25 cellular contexts compared by ENCODE assay signal in genomic region chr6:73691512-73691911, GRCh38. TPM values are rescaled to one million over a fixed set of nuclear protein-coding genes. Genes with fewer than 3 reads are reported as not detected.
DNase-seq lines count a peak whose midpoint lies in the region; ATAC-seq, FAIRE-seq and TF ChIP-seq lines count a peak whose summit lies in the region.
"Had no signal": no experiment of that assay in that cellular context is flagged by ENCODE, and none has a peak within 500 bp of the region (broad histone marks: within the 10 kb centered on the region; RNA-seq: fewer than 3 reads in every experiment).

No MANE protein-coding gene starts in this region.

- ATAC-seq in GM21619 (IDR thresholded peaks at IDR 0.05; ENCODE audit: unreplicated experiment) = no peak
- ATAC-seq: esophagus mucosa had no signal

- H3K4me3 Mint-ChIP-seq in CD4-positive, alpha-beta memory T cell = no peak overlapping the region
- H3K4me3 Mint-ChIP-seq: activated naive CD4-positive, alpha-beta T cell treated with anti-CD3 and anti-CD28 coated beads, Interleukin-2, amount 50 U/mL, for 24 hours; memory B cell had no signal

- H3K4me1 ChIP-seq in smooth muscle cell (ENCODE audit: low read depth) = peaks cover 5% of the 10 kb centered on the region
- peaks cover 13% of the 10 kb centered on the region for H3K4me1 ChIP-seq in CD4-positive, alpha-beta memory T cell (ENCODE audit: insufficient read depth, low read length)
- H3K4me1 ChIP-seq in small intestine (ENCODE audit: control insufficient read depth in 2 of 2, insufficient read depth in 1 of 2, low read depth in 1 of 2, low read length in 1 of 2) = no peaks in the 10 kb centered on the region

- no peak for FAIRE-seq in small intestine (lab: Jason Lieb, UNC)
- FAIRE-seq: frontal cortex, GM12892, kidney, RCC 7860 had no signal

- peaks cover 12% of the 10 kb centered on the region for H3F3A ChIP-seq in smooth muscle cell (ENCODE audit: low read depth)

- H3K4me3 ChIP-seq in smooth muscle cell (no peak overlapping the region), small intestine (ENCODE audit: low read depth in 1 of 2, low read length in 2 of 2) (no peak overlapping the region)
- no peak overlapping the region for H3K4me3 ChIP-seq in CD4-positive, alpha-beta memory T cell (ENCODE audit: low read length in 2 of 2)
- H3K4me3 ChIP-seq: ascending aorta, spleen, transverse colon had no signal

- no peak overlapping the region for H3K4me2 ChIP-seq in smooth muscle cell

- H2AFZ ChIP-seq in smooth muscle cell (ENCODE audit: low read depth) = no peak overlapping the region

- POLR2A ChIA-PET in CD4-positive, alpha-beta memory T cell (lab: Charles Lee; ENCODE audit: partially characterized antibody) = no interaction called here

- H3K4me1 Mint-ChIP-seq in CD4-positive, alpha-beta memory T cell = peaks cover 5 to 13% (median 10%) of the 10 kb centered on the region in 4 donors

- no peaks in the 10 kb centered on the region for H4K20me1 ChIP-seq in smooth muscle cell (ENCODE audit: low read depth)

- H3K9me3 Mint-ChIP-seq in CD4-positive, alpha-beta memory T cell = peaks cover 0 to 2% (median 0%) of the 10 kb centered on the region in 8 donors
- H3K9me3 Mint-ChIP-seq: memory B cell had no signal

- H3K36me3 Mint-ChIP-seq in CD4-positive, alpha-beta memory T cell = peaks cover 0 to 1% of the 10 kb centered on the region in 2 donors
- H3K36me3 Mint-ChIP-seq: activated naive CD4-positive, alpha-beta T cell treated with anti-CD3 and anti-CD28 coated beads, Interleukin-2, amount 50 U/mL, for 24 hours; memory B cell had no signal

- H3K27ac Mint-ChIP-seq in CD4-positive, alpha-beta memory T cell = no peak overlapping the region
- H3K27ac Mint-ChIP-seq: activated naive CD4-positive, alpha-beta T cell treated with anti-CD3 and anti-CD28 coated beads, Interleukin-2, amount 50 U/mL, for 24 hours; memory B cell had no signal

- H3K27me3 Mint-ChIP-seq in CD4-positive, alpha-beta memory T cell = peaks cover 16 to 35% of the 10 kb centered on the region in 2 donors

- H3K27me3 ChIP-seq in smooth muscle cell (ENCODE audit: low read depth) = no peaks in the 10 kb centered on the region
- H3K27me3 ChIP-seq in CD4-positive, alpha-beta memory T cell (ENCODE audit: insufficient read depth, low read length) = no peaks in the 10 kb centered on the region
- H3K27me3 ChIP-seq in small intestine (ENCODE audit: control insufficient read depth in 2 of 2, insufficient read depth in 2 of 2, low read length in 2 of 2) = peaks cover 0 to 3% of the 10 kb centered on the region in 2 donors
- H3K27me3 ChIP-seq: ascending aorta had no signal

- DNase-seq in Daoy (ENCODE audit: low read depth) (peak; percentile 45), EL (peak; percentile 49), RPMI7951 (ENCODE audit: low read depth) (peak; percentile 52), glomerular visceral epithelial cell (ENCODE audit: extremely low spot score) (peak; percentile 39), smooth muscle cell (lab: John Stamatoyannopoulos, UW; ENCODE audit: unreplicated experiment) (no peak), small intestine (no peak)
- no peak for DNase-seq in CD4-positive, alpha-beta memory T cell
- DNase-seq: activated T-cell treated with anti-CD3 and anti-CD28 coated beads, Interleukin-2, amount 50 U/mL, for 1 hour; DMS53; effector memory CD4-positive, alpha-beta T cell; kidney; NCI-H510A treated with DMSO at 0.1 percent for 48 hours; nucleus accumbens; spleen; stimulated activated CD4-positive, alpha-beta T cell treated with anti-CD3 and anti-CD28 coated beads, Interleukin-4, amount 100 ng/mL, for 24 hours; transverse colon had no signal

- H3K79me2 ChIP-seq in smooth muscle cell (ENCODE audit: low read depth) = no peaks in the 10 kb centered on the region

- H3K27ac ChIP-seq in smooth muscle cell (ENCODE audit: low read depth) = no peak overlapping the region
- H3K27ac ChIP-seq in CD4-positive, alpha-beta memory T cell (ENCODE audit: low read depth, low read length) = no peak overlapping the region
- no peak overlapping the region for H3K27ac ChIP-seq in small intestine (ENCODE audit: low read depth in 1 of 2, low read length in 1 of 2)
- H3K27ac ChIP-seq: ascending aorta, spleen, transverse colon, VCaP had no signal

- H3K9me3 ChIP-seq in smooth muscle cell (replicated peaks; ENCODE audit: low read depth) (no peaks in the 10 kb centered on the region), small intestine (ENCODE audit: control insufficient read depth, low read depth) (no peaks in the 10 kb centered on the region)
- no peaks in the 10 kb centered on the region for H3K9me3 ChIP-seq in CD4-positive, alpha-beta memory T cell (ENCODE audit: control insufficient read depth in 1 of 2, low read length in 2 of 2)
- H3K9me3 ChIP-seq: ascending aorta, spleen, transverse colon had no signal

- intact Hi-C loops in CD4-positive, alpha-beta memory T cell (cut with micrococcal nuclease) = no loop called here

- CTCF ChIA-PET in CD4-positive, alpha-beta memory T cell (lab: Charles Lee; ENCODE audit: partially characterized antibody) = interaction anchor here (1.1 to 1.7 kb wide), 3 partner anchors 13 to 45 kb away, joined by 3 to 5 read pairs (median 4); no protein-coding TSS in a partner anchor

- H3K36me3 ChIP-seq in smooth muscle cell (ENCODE audit: low read depth) (no peaks in the 10 kb centered on the region), small intestine (ENCODE audit: control insufficient read depth in 2 of 2, insufficient read depth in 2 of 2, low read length in 2 of 2) (no peaks in the 10 kb centered on the region)
- H3K36me3 ChIP-seq in CD4-positive, alpha-beta memory T cell (ENCODE audit: insufficient read depth, low read length) = no peaks in the 10 kb centered on the region
- H3K36me3 ChIP-seq: ascending aorta, spleen, transverse colon had no signal

- no peak for TF ChIP-seq CTCF in smooth muscle cell (IDR thresholded peaks at IDR 0.05; ENCODE audit: borderline replicate concordance, insufficient read depth, poor library complexity, severe bottlenecking)

- H3K9ac ChIP-seq in smooth muscle cell (ENCODE audit: low read depth) = no peak overlapping the region

RNA-seq across cellular contexts. Expression of gene CD109, which starts 4.5 kb away (rescaled TPM):
- total RNA-seq in Daoy (2014; rRNA removed; shearing (Covaris generic)) = 34.0 and 36.6 TPM in 2 replicates
- total RNA-seq in RPMI7951 (2014; rRNA removed; shearing (Covaris generic)) = 67.4 and 75.9 TPM in 2 replicates
- 28.0 and 31.1 TPM in 2 replicates for total RNA-seq in smooth muscle cell
- polyA plus RNA-seq in smooth muscle cell = 4.6 and 7.7 TPM in 2 replicates
- under 1 TPM; 0.89 to 0.96 TPM for total RNA-seq in CD4-positive, alpha-beta memory T cell
- polyA plus RNA-seq in CD4-positive, alpha-beta memory T cell = under 1 TPM; 0.10 to 0.17 TPM
- under 1 TPM in 2 of 3 donors, not detected in 1; under 0.01 to 0.98 TPM for polyA plus RNA-seq in small intestine

RNA-seq across cellular contexts. Expression of gene SLC17A5, which starts 37.7 kb away (rescaled TPM):
- total RNA-seq in Daoy (2014; rRNA removed; shearing (Covaris generic)) = 4.8 and 5.0 TPM in 2 replicates
- total RNA-seq in RPMI7951 (2014; rRNA removed; shearing (Covaris generic)) = 13.9 and 19.1 TPM in 2 replicates
- 36.4 and 49.0 TPM in 2 replicates for total RNA-seq in smooth muscle cell
- polyA plus RNA-seq in smooth muscle cell = 27.6 and 39.9 TPM in 2 replicates
- total RNA-seq in CD4-positive, alpha-beta memory T cell = 10 to 100 TPM; 16.1 to 16.2 TPM
- polyA plus RNA-seq in CD4-positive, alpha-beta memory T cell = 10 to 100 TPM; 11.8 to 12.1 TPM
- polyA plus RNA-seq in small intestine = 10 to 100 TPM in 1 of 3 donors, 1 to 10 TPM in 2; 4.9 to 17.5 (median 5.4) TPM

Comparison
In these comparisons a context has a peak if more than half of its experiments do, and no peak if none do; other contexts are left out.
1. DNase-seq: peak in Daoy (single experiment), EL (single experiment), RPMI7951 (single experiment) and glomerular visceral epithelial cell (single experiment); none in smooth muscle cell (single experiment), CD4-positive, alpha-beta memory T cell (0 of 5) and small intestine (single experiment).
2. RNA of gene CD109, which starts 4.5 kb away (total RNA-seq): 67.4 to 75.9 TPM in RPMI7951, 34.0 to 36.6 TPM in Daoy and 28.0 to 31.1 TPM in smooth muscle cell; 0.89 to 0.96 TPM in CD4-positive, alpha-beta memory T cell; every median in the first group is over 10 times any median in the second.